In genomic region chr12:42235426-42235825, GRCh38 we compare ENCODE assay signal across 9 cellular contexts.
DNase-seq lines count a peak whose midpoint lies in the region; ATAC-seq and TF ChIP-seq lines count a peak whose summit lies in the region.
"Had no signal": no experiment of that assay in that cellular context is flagged by ENCODE, and none has a peak within 500 bp of the region (broad histone marks: within the 10 kb centered on the region; RNA-seq: fewer than 3 reads in every experiment).

No MANE protein-coding gene starts in this region.

- H3K4me3 ChIP-seq in KMS-11 (IDR thresholded peaks at IDR 0.05; ENCODE audit: insufficient read depth, low read depth, low read length) (no peak overlapping the region), subcutaneous abdominal adipose tissue (ENCODE audit: low read depth in 1 of 5, low read length in 5 of 5) (no peak overlapping the region)

- H3K27me3 ChIP-seq in KMS-11 (ENCODE audit: insufficient read depth, low read depth) (no peaks in the 10 kb centered on the region), layer of hippocampus (ENCODE audit: control insufficient read depth, insufficient read depth, low read length) (no peaks in the 10 kb centered on the region), subcutaneous abdominal adipose tissue (ENCODE audit: control insufficient read depth in 5 of 5, insufficient read depth in 4 of 5, low read length in 5 of 5) (no peaks in the 10 kb centered on the region)

- H3K36me3 ChIP-seq in KMS-11 (ENCODE audit: insufficient read depth) (no peaks in the 10 kb centered on the region), subcutaneous abdominal adipose tissue (ENCODE audit: control insufficient read depth in 5 of 5, insufficient read depth in 5 of 5, low read length in 5 of 5) (peaks cover 0 to 5% (median 0%) of the 10 kb centered on the region in 5 donors)

- peak overlapping the region; percentile 100; the same call in 1 of the 2 replicates for H3K4me2 ChIP-seq in KMS-11

- no peak overlapping the region for H2AFZ ChIP-seq in KMS-11 (ENCODE audit: low read depth)

- no peak overlapping the region for H3K27ac ChIP-seq in KMS-11
- H3K27ac ChIP-seq in angular gyrus (ENCODE audit: low read depth, low read length): peak overlapping the region; percentile 8
- H3K27ac ChIP-seq in layer of hippocampus (ENCODE audit: low read depth, low read length): peak overlapping the region; percentile 13
- peak overlapping the region; percentile 62 for H3K27ac ChIP-seq in subcutaneous abdominal adipose tissue (ENCODE audit: low read depth, low read length)

- H3K4me1 ChIP-seq in KMS-11 (ENCODE audit: low read depth, poor library complexity, severe bottlenecking): peaks cover 41% of the 10 kb centered on the region
- peaks cover 2 to 30% (median 29%) of the 10 kb centered on the region in 5 donors for H3K4me1 ChIP-seq in subcutaneous abdominal adipose tissue (ENCODE audit: control insufficient read depth in 5 of 5, insufficient read depth in 5 of 5, low read length in 5 of 5)

- H3K9ac ChIP-seq in KMS-11: no peak overlapping the region
- H3K9ac ChIP-seq in subcutaneous abdominal adipose tissue (ENCODE audit: low read length in 5 of 5): peak overlapping the region in 2 of 5 donors; percentile 8 to 37

- ATAC-seq in GM18870 (IDR thresholded peaks at IDR 0.05; ENCODE audit: unreplicated experiment): no peak

- peaks cover 53% of the 10 kb centered on the region for H3K79me2 ChIP-seq in KMS-11 (ENCODE audit: insufficient read depth, low read depth)

- no peak for TF ChIP-seq CTCF in KMS-11 (conservative IDR thresholded peaks at IDR 0.05; ENCODE audit: low read depth, low read length)

- DNase-seq in SIG-M5 treated with dmso at 0.1 percent for 504 hours (lab: John Stamatoyannopoulos, UW; ENCODE audit: unreplicated experiment) (no peak), activated gamma-delta T cell treated with Interleukin-2 at 50 U/mL for 16 hours (no peak)
- DNase-seq: activated CD4-positive, alpha-beta T cell treated with anti-CD3 and anti-CD28 coated beads for 48 hours; dermis blood vessel endothelial cell had no signal

- H4K20me1 ChIP-seq in KMS-11 (ENCODE audit: insufficient read depth): peaks cover 11% of the 10 kb centered on the region; the same call in 1 of the 2 replicates

- H3K9me3 ChIP-seq in subcutaneous abdominal adipose tissue (ENCODE audit: control insufficient read depth in 5 of 5, low read length in 5 of 5): no peaks in the 10 kb centered on the region
